8 cellular contexts compared by ENCODE assay signal in the genomic region with DNA sequence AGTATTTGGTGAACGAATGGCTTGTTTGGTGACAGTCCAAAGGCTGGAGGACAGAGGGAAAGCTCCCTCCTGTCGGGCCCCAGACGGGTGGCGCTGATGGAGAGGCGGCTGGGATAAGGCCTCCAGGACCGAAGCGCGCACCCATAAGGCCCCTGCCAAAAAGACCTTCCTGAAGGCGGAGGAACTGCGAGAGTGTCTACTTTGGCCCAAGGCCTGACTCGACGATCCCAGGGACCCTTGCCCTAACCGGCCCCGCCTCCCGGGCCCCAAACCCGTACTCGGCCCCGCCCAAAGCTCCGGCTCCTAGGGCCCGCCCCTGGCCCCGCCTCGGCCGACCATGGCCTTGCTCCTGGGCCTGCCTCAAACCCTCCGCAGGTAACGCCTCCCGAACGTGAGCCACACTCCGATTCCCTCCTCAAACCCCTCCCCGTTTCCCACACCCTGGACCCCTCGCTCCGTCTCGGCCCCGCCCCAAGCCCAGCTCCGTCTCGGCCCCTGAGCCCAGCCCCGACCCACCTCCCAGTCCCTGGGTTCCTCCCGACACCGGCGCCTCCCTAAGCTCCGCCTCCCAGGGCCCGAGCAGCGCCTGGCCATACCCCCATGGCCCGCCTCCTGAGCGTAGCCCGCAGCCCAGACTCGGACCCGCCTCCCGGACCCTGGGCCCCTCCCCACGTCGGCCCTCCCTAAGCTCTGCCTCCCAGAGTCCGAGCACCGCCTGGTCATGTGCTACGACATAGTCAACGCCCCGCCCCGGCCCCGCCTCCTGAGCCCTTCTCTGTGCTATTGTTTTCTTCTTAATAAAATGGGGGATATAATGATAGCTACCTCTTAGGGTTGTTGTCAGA.
DNase-seq lines count a peak whose midpoint lies in the region; ATAC-seq, FAIRE-seq and TF ChIP-seq lines count a peak whose summit lies in the region.

No MANE protein-coding gene starts in this region.

- H3K9me3 ChIP-seq in MG63 (no peaks in the 10 kb centered on the region), cardiac muscle cell (ENCODE audit: low read depth) (no peaks in the 10 kb centered on the region), pancreas (no peaks in the 10 kb centered on the region), thymus (ENCODE audit: control insufficient read depth) (no peaks in the 10 kb centered on the region)

- no peak for TF ChIP-seq CTCF in cardiac muscle cell (IDR thresholded peaks at IDR 0.05; ENCODE audit: low read depth, low read length)
- TF ChIP-seq CTCF in pancreas (IDR thresholded peaks at IDR 0.05), result no peak

- H3K4me3 ChIP-seq in H7 (ENCODE audit: insufficient read depth, low read depth, low read length), result peak overlapping the region; percentile 45
- H3K4me3 ChIP-seq in MG63, result peak overlapping the region; percentile 43
- peak overlapping the region; percentile 28 for H3K4me3 ChIP-seq in cardiac muscle cell
- peak overlapping the region; percentile 28 to 68 (median 44) for H3K4me3 ChIP-seq in pancreas
- H3K4me3 ChIP-seq in thymus (ENCODE audit: low read length), result peak overlapping the region; percentile 53

- ATAC-seq in activated naive CD8-positive, alpha-beta T cell treated with anti-CD3 and anti-CD28 coated beads, Interleukin-2, amount 50 U/mL, for 24 hours, result peak; percentile 100
- ATAC-seq in pancreas, result peak; percentile 100

- no peaks in the 10 kb centered on the region for H3K4me1 ChIP-seq in cardiac muscle cell (ENCODE audit: low read depth)
- H3K4me1 ChIP-seq in pancreas, result peaks cover 0 to 3% (median 0%) of the 10 kb centered on the region in 3 donors
- peaks cover 23% of the 10 kb centered on the region for H3K4me1 ChIP-seq in thymus (ENCODE audit: control insufficient read depth, insufficient read depth, low read length)

- WGBS in pancreas, 2 donors, result 0 to 1% methylated on average over 46 to 57 of the region's 57 CpGs
- WGBS in thymus, result 2% methylated on average over 57 of the region's 57 CpGs

- peak overlapping the region; percentile 73 for H3K4me3 Mint-ChIP-seq in activated naive CD8-positive, alpha-beta T cell treated with anti-CD3 and anti-CD28 coated beads, Interleukin-2, amount 50 U/mL, for 24 hours

- H3K36me3 ChIP-seq in H7 (replicated peaks; ENCODE audit: control insufficient read depth, insufficient read depth, low read length) (no peaks in the 10 kb centered on the region), MG63 (no peaks in the 10 kb centered on the region), cardiac muscle cell (no peaks in the 10 kb centered on the region), pancreas (no peaks in the 10 kb centered on the region), thymus (ENCODE audit: control insufficient read depth, insufficient read depth) (no peaks in the 10 kb centered on the region)

- peak overlapping the region; percentile 23 for H3K27ac Mint-ChIP-seq in activated naive CD8-positive, alpha-beta T cell treated with anti-CD3 and anti-CD28 coated beads, Interleukin-2, amount 50 U/mL, for 24 hours

- H3K4me1 Mint-ChIP-seq in activated naive CD8-positive, alpha-beta T cell treated with anti-CD3 and anti-CD28 coated beads, Interleukin-2, amount 50 U/mL, for 24 hours, result peaks cover 25% of the 10 kb centered on the region

- intact Hi-C loops in pancreas (cut with DNase I), result no loop called here

- no peaks in the 10 kb centered on the region for H3K36me3 Mint-ChIP-seq in activated naive CD8-positive, alpha-beta T cell treated with anti-CD3 and anti-CD28 coated beads, Interleukin-2, amount 50 U/mL, for 24 hours (ENCODE audit: low read depth)

- H3K27me3 ChIP-seq in H7 (ENCODE audit: control insufficient read depth, insufficient read depth, low read length) (no peaks in the 10 kb centered on the region), MG63 (no peaks in the 10 kb centered on the region), cardiac muscle cell (no peaks in the 10 kb centered on the region), pancreas (no peaks in the 10 kb centered on the region), thymus (ENCODE audit: control insufficient read depth, insufficient read depth) (no peaks in the 10 kb centered on the region)

- H3K27ac ChIP-seq in cardiac muscle cell (peak overlapping the region; percentile 62), pancreas (peak overlapping the region; percentile 46 to 64 (median 56)), thymus (ENCODE audit: low read depth) (peak overlapping the region; percentile 81)

- FAIRE-seq in pancreas (lab: Jason Lieb, UNC), result peak; percentile 92

- H3K9me3 Mint-ChIP-seq in activated naive CD8-positive, alpha-beta T cell treated with anti-CD3 and anti-CD28 coated beads, Interleukin-2, amount 50 U/mL, for 24 hours, result no peaks in the 10 kb centered on the region

- DNase-seq in EH (ENCODE audit: low read depth) (peak; percentile 79), H7 (peak; percentile 98), MG63 (peak; percentile 92), SKM-1 treated with dmso at 0.1 percent for 144 hours (lab: John Stamatoyannopoulos, UW; ENCODE audit: unreplicated experiment) (peak; percentile 95), cardiac muscle cell (ENCODE audit: low read depth in 1 of 2, low spot score in 1 of 2) (peak; percentile 96 to 97), pancreas (peak; percentile 94 to 98 (median 96))
- DNase-seq in activated naive CD8-positive, alpha-beta T cell treated with anti-CD3 and anti-CD28 coated beads, Interleukin-2, amount 50 U/mL, for 24 hours, result peak; percentile 88

- no peaks in the 10 kb centered on the region for H3K27me3 Mint-ChIP-seq in activated naive CD8-positive, alpha-beta T cell treated with anti-CD3 and anti-CD28 coated beads, Interleukin-2, amount 50 U/mL, for 24 hours

Comparison
In these comparisons a context has a peak if more than half of its experiments do, and no peak if none do; other contexts are left out.
1. Peak in every context shown above with its lines: DNase-seq, ATAC-seq, H3K4me3 ChIP-seq and H3K27ac ChIP-seq.